Comparison of ENCODE assay signal across 21 cellular contexts in genomic region chr7:22380333-22380732, GRCh38. TPM values are rescaled to one million over a fixed set of nuclear protein-coding genes. Genes with fewer than 3 reads are reported as not detected.
DNase-seq lines count a peak whose midpoint lies in the region; ATAC-seq and TF ChIP-seq lines count a peak whose summit lies in the region.
"Had no signal": no experiment of that assay in that cellular context is flagged by ENCODE, and none has a peak within 500 bp of the region (broad histone marks: within the 10 kb centered on the region; RNA-seq: fewer than 3 reads in every experiment).

No MANE protein-coding gene starts in this region.

- H3K9me3 ChIP-seq in DOHH2 (ENCODE audit: control insufficient read depth, insufficient read depth, low read length) (no peaks in the 10 kb centered on the region), endodermal cell (ENCODE audit: control insufficient read depth, low read length) (no peaks in the 10 kb centered on the region)
- H3K9me3 ChIP-seq: Caco-2 had no signal

- H3K9me2 ChIP-seq in DOHH2 (replicated peaks; ENCODE audit: control insufficient read depth, low read length) (no peaks in the 10 kb centered on the region), GM23338 (ENCODE audit: insufficient read depth) (no peaks in the 10 kb centered on the region)

- CTCF ChIA-PET in WTC11 (lab: Charles Lee): interaction anchor here (0.5 to 1.7 kb wide), 4 partner anchors 53 to 268 kb away, joined by 3 to 6 read pairs (median 3); no protein-coding TSS in a partner anchor

- H3K4me2 ChIP-seq in DOHH2 (ENCODE audit: low read length): peak overlapping the region; percentile 92
- H3K4me2 ChIP-seq in GM23338: no peak overlapping the region
- H3K4me2 ChIP-seq: BLaER1 treated with 17β-estradiol and CSF1 and Interleukin-3, amounts not matched to agents 10 nM and 100 nM had no signal

- no peaks in the 10 kb centered on the region for H3K36me3 Mint-ChIP-seq in GM23338 (ENCODE audit: low read depth)
- no peaks in the 10 kb centered on the region for H3K36me3 Mint-ChIP-seq in WTC11
- no peaks in the 10 kb centered on the region for H3K36me3 Mint-ChIP-seq in endodermal cell (ENCODE audit: low read depth)
- H3K36me3 Mint-ChIP-seq: CD8-positive, alpha-beta T cell had no signal

- peak overlapping the region; percentile 31; the same call in 1 of the 2 replicates for H3K4me3 ChIP-seq in DOHH2 (ENCODE audit: low read length)
- no peak overlapping the region for H3K4me3 ChIP-seq in GM23338
- H3K4me3 ChIP-seq in endodermal cell (ENCODE audit: low read length): no peak overlapping the region
- H3K4me3 ChIP-seq: BLaER1 treated with 17β-estradiol and CSF1 and Interleukin-3, amounts not matched to agents 10 nM and 100 nM; GM12878 had no signal

- H3K9ac ChIP-seq in endodermal cell (ENCODE audit: extremely low read depth, low read length, poor library complexity, severe bottlenecking): no peak overlapping the region
- H3K9ac ChIP-seq: BLaER1 treated with 17β-estradiol and CSF1 and Interleukin-3, amounts not matched to agents 10 nM and 100 nM had no signal

- H3F3A ChIP-seq in DOHH2 (ENCODE audit: control insufficient read depth, insufficient read depth) (peaks cover 61% of the 10 kb centered on the region), GM23338 (replicated peaks; ENCODE audit: low read depth) (no peaks in the 10 kb centered on the region)

- no peak overlapping the region for H2AFZ ChIP-seq in GM23338

- no peak for DNase-seq in GM23338 (ENCODE audit: low spot score)
- DNase-seq in WTC11 (ENCODE audit: low spot score): no peak
- no peak for DNase-seq in endodermal cell
- DNase-seq in stimulated activated CD4-positive, alpha-beta T cell treated with anti-CD3 and anti-CD28 coated beads, Interleukin-4, amount 100 ng/mL, for 4 hours: no peak
- no peak for DNase-seq in iPS-NIHi11 (ENCODE audit: low spot score)
- no peak for DNase-seq in activated T-cell treated with anti-CD3 and anti-CD28 coated beads for 4 hours
- DNase-seq: 8988T; ACHN; Caco-2; Calu3; CD4-positive, alpha-beta T cell; CD8-positive, alpha-beta T cell; DMS79 treated with DMSO at 0.1 percent for 48 hours; EL; GDM1 had no signal

- H3K27me3 ChIP-seq in DOHH2 (ENCODE audit: control insufficient read depth, low read length) (no peaks in the 10 kb centered on the region), GM23338 (ENCODE audit: insufficient read depth) (no peaks in the 10 kb centered on the region), endodermal cell (ENCODE audit: control insufficient read depth, insufficient read depth, low read length, poor library complexity, severe bottlenecking) (no peaks in the 10 kb centered on the region)
- H3K27me3 ChIP-seq: BLaER1 treated with 17β-estradiol and CSF1 and Interleukin-3, amounts not matched to agents 10 nM and 100 nM had no signal

- H3K4me3 Mint-ChIP-seq in GM23338 (no peak overlapping the region), WTC11 (no peak overlapping the region), endodermal cell (no peak overlapping the region)
- H3K4me3 Mint-ChIP-seq: CD4-positive, alpha-beta T cell; CD8-positive, alpha-beta T cell had no signal

- H3K9me3 Mint-ChIP-seq in GM23338: no peaks in the 10 kb centered on the region
- H3K9me3 Mint-ChIP-seq in WTC11: no peaks in the 10 kb centered on the region
- no peaks in the 10 kb centered on the region for H3K9me3 Mint-ChIP-seq in endodermal cell
- H3K9me3 Mint-ChIP-seq: CD4-positive, alpha-beta T cell; CD8-positive, alpha-beta T cell had no signal

- H3K4me1 ChIP-seq in DOHH2 (ENCODE audit: control insufficient read depth, low read length) (peaks cover 99% of the 10 kb centered on the region), GM23338 (ENCODE audit: insufficient read depth) (peaks cover 6% of the 10 kb centered on the region; the same call in 1 of the 2 replicates), endodermal cell (ENCODE audit: control insufficient read depth, insufficient read depth, low read length) (no peaks in the 10 kb centered on the region)
- H3K4me1 ChIP-seq: Caco-2 had no signal

- H4K20me1 ChIP-seq in DOHH2 (ENCODE audit: control insufficient read depth, insufficient read depth, low read depth, low read length) (no peaks in the 10 kb centered on the region), GM23338 (replicated peaks; ENCODE audit: insufficient read depth) (no peaks in the 10 kb centered on the region)
- H4K20me1 ChIP-seq: BLaER1 treated with 17β-estradiol and CSF1 and Interleukin-3, amounts not matched to agents 10 nM and 100 nM had no signal

- 94% methylated on average over 2 of the region's 2 CpGs; no CpG with 5 or more reads in 1 of the 2 experiments for WGBS in endodermal cell (ENCODE audit: insufficient coverage in 1 of 2, insufficient read length in 1 of 2), 2 experiments

- H3K27ac ChIP-seq in DOHH2 (ENCODE audit: low read depth, low read length): peak overlapping the region; percentile 97
- no peak overlapping the region for H3K27ac ChIP-seq in GM23338 (ENCODE audit: low read depth)
- H3K27ac ChIP-seq in endodermal cell (ENCODE audit: low read depth, low read length): no peak overlapping the region
- H3K27ac ChIP-seq: BLaER1 treated with 17β-estradiol and CSF1 and Interleukin-3, amounts not matched to agents 10 nM and 100 nM; C4-2B had no signal

- H3K27ac Mint-ChIP-seq in GM23338 (no peak overlapping the region), WTC11 (no peak overlapping the region), endodermal cell (no peak overlapping the region)
- H3K27ac Mint-ChIP-seq: CD4-positive, alpha-beta T cell; CD8-positive, alpha-beta T cell had no signal

- peaks cover 13% of the 10 kb centered on the region; the same call in 2 of the 3 replicates for H3K4me1 Mint-ChIP-seq in GM23338
- peaks cover 15% of the 10 kb centered on the region for H3K4me1 Mint-ChIP-seq in WTC11
- H3K4me1 Mint-ChIP-seq in endodermal cell: peaks cover 11% of the 10 kb centered on the region

- H3K27me3 Mint-ChIP-seq in GM23338 (ENCODE audit: insufficient read depth, low read depth, poor library complexity) (peaks cover 2% of the 10 kb centered on the region), WTC11 (ENCODE audit: low read depth) (no peaks in the 10 kb centered on the region), endodermal cell (ENCODE audit: insufficient read depth) (no peaks in the 10 kb centered on the region)

- H3K36me3 ChIP-seq in DOHH2 (ENCODE audit: control insufficient read depth, low read length) (peaks cover 17% of the 10 kb centered on the region), GM23338 (ENCODE audit: insufficient read depth) (no peaks in the 10 kb centered on the region), endodermal cell (ENCODE audit: control insufficient read depth, insufficient read depth, low read length) (no peaks in the 10 kb centered on the region)
- H3K36me3 ChIP-seq: BLaER1 treated with 17β-estradiol and CSF1 and Interleukin-3, amounts not matched to agents 10 nM and 100 nM had no signal

- TF ChIP-seq CTCF in DOHH2 (IDR thresholded peaks at IDR 0.05; ENCODE audit: low read depth, low read length, poor library complexity, severe bottlenecking): no peak
- peak in 1 of 2 experiments; percentile 31; a peak in 2 of 4 replicates for TF ChIP-seq CTCF in GM23338 (conservative IDR thresholded peaks at IDR 0.05; ENCODE audit: low read depth in 2 of 2)
- no peak for TF ChIP-seq CTCF in WTC11 (IDR thresholded peaks at IDR 0.05)
- peak; percentile 10 for TF ChIP-seq CTCF in endodermal cell (conservative IDR thresholded peaks at IDR 0.05)

- ATAC-seq in GM23338: peak; percentile 67
- ATAC-seq in WTC11: peak; percentile 61
- ATAC-seq in SK-N-SH treated with all-trans-retinoic acid at 6 μM for 48 hours: no peak
- ATAC-seq: CD8-positive, alpha-beta T cell; GM12878 had no signal

- POLR2A ChIA-PET in WTC11 (lab: Charles Lee): no interaction called here

- H3K79me2 ChIP-seq in DOHH2 (ENCODE audit: control insufficient read depth, low read length) (peaks cover 48% of the 10 kb centered on the region), GM23338 (replicated peaks; ENCODE audit: insufficient read depth) (no peaks in the 10 kb centered on the region)

TF ChIP-seq in GM23338, 12 proteins besides CTCF, POLR2A, EP300 and RAD21 (continues in another document):
- TF ChIP-seq ETS1 (IDR thresholded peaks at IDR 0.05): no peak
- no peak for TF ChIP-seq EZH2phosphoT487 (IDR thresholded peaks at IDR 0.05; ENCODE audit: unreplicated experiment)

TF ChIP-seq in WTC11, 78 proteins besides CTCF, POLR2A, EP300 and RAD21 (continues in another document):
- TF ChIP-seq ETV6 (CRISPR knock-in tag; IDR thresholded peaks at IDR 0.05): no peak

TF ChIP-seq in SK-N-SH treated with all-trans-retinoic acid at 6 μM for 48 hours, 23 proteins besides CTCF, POLR2A, EP300 and RAD21 (continues in another document):
- TF ChIP-seq POU6F1 (CRISPR knock-in tag; IDR thresholded peaks at IDR 0.05; ENCODE audit: borderline replicate concordance, low read depth) (no peak), TCF4 (CRISPR knock-in tag; IDR thresholded peaks at IDR 0.05; ENCODE audit: borderline replicate concordance) (no peak), ZFP30 (CRISPR knock-in tag; IDR thresholded peaks at IDR 0.05) (no peak), ISL1 (CRISPR knock-in tag; IDR thresholded peaks at IDR 0.05) (no peak), SNAI2 (CRISPR knock-in tag; IDR thresholded peaks at IDR 0.05) (no peak)

RNA-seq across cellular contexts. Expression of gene RAPGEF5, which starts 23.4 kb away (rescaled TPM):
- 13.1 and 17.7 TPM in 2 replicates for total RNA-seq in GM23338 (2014; rRNA removed; shearing (Covaris generic))
- 6.3 and 7.1 TPM in 2 replicates for polyA plus RNA-seq in GM23338 (2016; fragmentation: Nextera tagmentation; extraction: Ambion mirVana)
- total RNA-seq in WTC11 (2021): 9.9 to 12.3 TPM (median 10.3 TPM) in 3 replicates
- total RNA-seq in endodermal cell: 10 to 100 TPM; 16.7 to 23.2 TPM
- 4.8 TPM for polyA plus RNA-seq in endodermal cell (2013, experiment 1 of 2)
- 4.7 TPM for polyA plus RNA-seq in endodermal cell (2013, experiment 2 of 2)
- polyA plus RNA-seq: BJ had no signal
